In genomic region chr15:70435872-70436271, GRCh38 we compare ENCODE assay signal across 16 cellular contexts.
DNase-seq lines count a peak whose midpoint lies in the region; ATAC-seq, FAIRE-seq and TF ChIP-seq lines count a peak whose summit lies in the region.
"Had no signal": no experiment of that assay in that cellular context is flagged by ENCODE, and none has a peak within 500 bp of the region (broad histone marks: within the 10 kb centered on the region; RNA-seq: fewer than 3 reads in every experiment).

No MANE protein-coding gene starts in this region.

- WGBS in GM12878 (ENCODE audit: insufficient coverage, insufficient replicate concordance, low lambda C conversion rate, missing lambda C conversion rate) = 4% methylated on average over 2 of the region's 2 CpGs

- peak overlapping the region; percentile 61 for H3K4me2 ChIP-seq in GM12878 (ENCODE audit: control insufficient read depth, insufficient read depth)

- no peak overlapping the region for H2AFZ ChIP-seq in GM12878 (ENCODE audit: control insufficient read depth, low read depth, low read length)

- H3K27me3 ChIP-seq in GM12878 (replicated peaks in 1 of 2; ENCODE audit: control insufficient read depth in 2 of 2, insufficient read depth in 2 of 2, low read length in 1 of 2) = no peaks in the 10 kb centered on the region; a peak in 1 of 4 replicates
- H3K27me3 ChIP-seq: body of pancreas, Peyer's patch had no signal

- FAIRE-seq in GM12878 (lab: Jason Lieb, UNC) = no peak
- FAIRE-seq: keratinocyte had no signal

- RAD21 ChIA-PET in GM12878 (lab: Charles Lee; ENCODE audit: unreplicated experiment) = no interaction called here

- in situ Hi-C loops in GM12878 (cut with MboI) = no loop called here

- no peak overlapping the region for H3K9ac ChIP-seq in GM12878 (ENCODE audit: control insufficient read depth, insufficient read depth, low read length)

- peak; percentile 24 for DNase-seq in NOMO-1 treated with DMSO at 0.1 percent for 48 hours (lab: John Stamatoyannopoulos, UW; ENCODE audit: unreplicated experiment)
- no peak for DNase-seq in NOMO-1 treated with dmso at 0.1 percent for 144 hours (lab: John Stamatoyannopoulos, UW; ENCODE audit: unreplicated experiment)
- peak; percentile 15 for DNase-seq in GM12878 (ENCODE audit: low read depth, low spot score)
- no peak for DNase-seq in kidney glomerular epithelial cell (lab: John Stamatoyannopoulos, UW)
- no peak for DNase-seq in COLO829 (ENCODE audit: low spot score)
- no peak for DNase-seq in nucleus accumbens (lab: John Stamatoyannopoulos, UW)
- DNase-seq: 8988T, body of pancreas, endodermal cell, natural killer cell had no signal

- SMC1A ChIA-PET in GM12878 (lab: Charles Lee; ENCODE audit: uncharacterized antibody, unreplicated experiment) = interaction anchor here (0.6 kb wide), 1 partner anchor 457 kb away, joined by 3 read pairs; no protein-coding TSS in a partner anchor

- no peak for TF ChIP-seq CTCF in GM12878 (IDR thresholded peaks at IDR 0.05 in 2 of 3, conservative IDR thresholded peaks at IDR 0.05 in 1 of 3; ENCODE audit: control insufficient read depth in 2 of 3, extremely low read depth in 1 of 3, insufficient read depth in 1 of 3, low read depth in 3 of 3, low read length in 3 of 3)

- H3K79me2 ChIP-seq in GM12878 (ENCODE audit: control insufficient read depth, insufficient read depth, low read length) = no peaks in the 10 kb centered on the region

- ATAC-seq in GM19463 (IDR thresholded peaks at IDR 0.05; ENCODE audit: unreplicated experiment) (peak; percentile 31), HG03432 (IDR thresholded peaks at IDR 0.05; ENCODE audit: unreplicated experiment) (peak; percentile 42), GM12878 (peak; percentile 67)
- ATAC-seq: body of pancreas, gastroesophageal sphincter, natural killer cell had no signal

- no peak for TF ChIP-seq POLR2A in GM12878 (IDR thresholded peaks at IDR 0.05; ENCODE audit: low read depth, low read length)

- H3K4me3 ChIP-seq in GM12878 = peak overlapping the region; percentile 0; the same call in 1 of the 2 replicates
- H3K4me3 ChIP-seq: body of pancreas, gastroesophageal sphincter, Peyer's patch, thoracic aorta had no signal

- TF ChIP-seq EP300 in GM12878 (IDR thresholded peaks at IDR 0.05; ENCODE audit: borderline replicate concordance in 1 of 2, control insufficient read depth in 1 of 2, low read depth in 2 of 2, low read length in 2 of 2) = no peak

- BruUV-seq in GM12878 (replicated peaks; lab: Mats Ljungman, UMichigan) = no TSS peak

- intact Hi-C loops in GM12878 (cut with micrococcal nuclease; ENCODE audit: unreplicated experiment) = no loop called here

- CTCF ChIA-PET in GM12878 (lab: Yijun Ruan, JAX) = interaction anchor here (1.4 kb wide), 1 partner anchor 9 kb away, joined by 3 read pairs; no protein-coding TSS in a partner anchor

- H3K4me1 ChIP-seq in GM12878 (ENCODE audit: control insufficient read depth, insufficient read depth, low read length) = peaks cover 29% of the 10 kb centered on the region
- H3K4me1 ChIP-seq: gastroesophageal sphincter had no signal

- TF ChIP-seq RAD21 in GM12878 (IDR thresholded peaks at IDR 0.05; ENCODE audit: insufficient read depth, low read depth, low read length) = no peak

- H3K27ac ChIP-seq in GM12878 (ENCODE audit: control insufficient read depth, insufficient read depth) = peak overlapping the region; percentile 45
- H3K27ac ChIP-seq: body of pancreas, gastroesophageal sphincter, thoracic aorta had no signal

- H3K36me3 ChIP-seq in GM12878 (ENCODE audit: control insufficient read depth in 2 of 2, insufficient read depth in 2 of 2, low read length in 1 of 2) = no peaks in the 10 kb centered on the region
- H3K36me3 ChIP-seq: gastroesophageal sphincter, Peyer's patch, thoracic aorta had no signal

- H3K9me3 ChIP-seq in GM12878 (replicated peaks; ENCODE audit: control insufficient read depth, insufficient read depth, low read length) = no peaks in the 10 kb centered on the region
- H3K9me3 ChIP-seq: body of pancreas, gastroesophageal sphincter, Peyer's patch, thoracic aorta had no signal

- POLR2A ChIA-PET in GM12878 (lab: Charles Lee) = interaction anchor here (1.0 kb wide), 1 partner anchor 27 kb away, joined by 4 read pairs; no protein-coding TSS in a partner anchor

- H4K20me1 ChIP-seq in GM12878 (ENCODE audit: control insufficient read depth, insufficient read depth) = no peaks in the 10 kb centered on the region

TF ChIP-seq in GM12878, 131 proteins besides CTCF, POLR2A, EP300 and RAD21:
- TF ChIP-seq IRF5 (IDR thresholded peaks at IDR 0.05; ENCODE audit: borderline replicate concordance) = no peak
- TF ChIP-seq BHLHE40 (IDR thresholded peaks at IDR 0.05; ENCODE audit: borderline replicate concordance in 1 of 2, low read depth in 2 of 2, low read length in 1 of 2) = 0 out of 4 replicates have a peak, but pooled peaks of 1 of the 2 experiments have one; percentile 17
TF ChIP-seq in GM12878: peak in this region for 1.

Comparison
In these comparisons a context has a peak if more than half of its experiments do, and no peak if none do; other contexts are left out.
1. DNase-seq: peak in NOMO-1 treated with DMSO at 0.1 percent for 48 hours (single experiment) and GM12878 (single experiment); none in NOMO-1 treated with dmso at 0.1 percent for 144 hours (single experiment), kidney glomerular epithelial cell (single experiment), COLO829 (single experiment) and nucleus accumbens (0 of 56).
2. Peak in every context shown above with its lines, with median percentiles within 50 percentile points of each other: ATAC-seq.